21 cellular contexts compared by ENCODE assay signal in the genomic region with DNA sequence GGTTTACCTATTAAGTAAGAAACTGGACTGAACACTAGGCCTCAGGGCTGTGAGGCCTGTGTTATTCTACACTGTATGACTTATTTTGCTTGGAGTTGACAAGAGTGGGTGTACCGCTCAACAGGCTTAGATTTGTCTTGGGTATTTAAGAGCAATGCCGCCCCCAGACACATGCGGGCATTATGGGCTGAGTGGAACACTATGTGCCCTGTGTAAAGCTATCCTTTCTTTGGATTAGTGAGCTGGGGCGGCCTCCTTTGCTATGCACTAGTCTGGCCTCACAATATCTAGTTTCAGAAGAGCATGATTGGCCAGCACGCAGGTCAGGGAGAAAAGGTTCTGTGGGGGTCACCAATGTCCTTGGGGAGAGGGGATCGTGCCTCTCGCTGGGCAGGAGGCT.
"Had no signal": no experiment of that assay in that cellular context is flagged by ENCODE, and none has a peak within 500 bp of the region (broad histone marks: within the 10 kb centered on the region; RNA-seq: fewer than 3 reads in every experiment).

No MANE protein-coding gene starts in this region.

- ATAC-seq: effector memory CD8-positive, alpha-beta T cell; foreskin keratinocyte; heart right ventricle; left cardiac atrium; left lung; left ventricle myocardium superior; lower lobe of right lung; mucosa of descending colon had no signal

- DNase-seq: dermis blood vessel endothelial cell; dorsolateral prefrontal cortex; effector CD8-positive, alpha-beta T cell; effector memory CD8-positive, alpha-beta T cell; endodermal cell; erythroblast; foreskin keratinocyte; glutamatergic neuron; head of caudate nucleus; heart right ventricle; hippocampal formation; left cardiac atrium; left lung; left ventricle myocardium superior; lower lobe of right lung; mesenchymal stem cell; mucosa of descending colon had no signal

- H3K9me3 Mint-ChIP-seq: endodermal cell, mesothelial cell of epicardium had no signal

- H3K36me3 ChIP-seq: esophagus muscularis mucosa, heart right ventricle, left lung, lower lobe of right lung had no signal

- H3K27ac Mint-ChIP-seq: effector memory CD8-positive, alpha-beta T cell; endodermal cell; mesothelial cell of epicardium had no signal

- H3K27me3 ChIP-seq: esophagus muscularis mucosa, foreskin keratinocyte, heart right ventricle, left lung had no signal

- H3K27ac ChIP-seq: coronary artery, dorsolateral prefrontal cortex, epithelial cell of prostate, esophagus muscularis mucosa, foreskin keratinocyte, heart right ventricle, left lung, lower lobe of right lung had no signal

- H3K36me3 Mint-ChIP-seq: mesothelial cell of epicardium had no signal

- H3K4me3 Mint-ChIP-seq: effector memory CD8-positive, alpha-beta T cell; endodermal cell; mesothelial cell of epicardium had no signal

- H3K4me3 ChIP-seq: coronary artery, dorsolateral prefrontal cortex, esophagus muscularis mucosa, heart right ventricle, left lung, lower lobe of right lung, mucosa of descending colon had no signal

- H3K4me1 ChIP-seq: foreskin keratinocyte, heart right ventricle, left lung, lower lobe of right lung had no signal

- H3K9me3 ChIP-seq: esophagus muscularis mucosa, heart right ventricle, left lung, lower lobe of right lung, mucosa of descending colon had no signal

- H3K4me1 Mint-ChIP-seq: endodermal cell, mesothelial cell of epicardium had no signal

- H3K27me3 Mint-ChIP-seq: effector memory CD8-positive, alpha-beta T cell had no signal
